ENCODE assay signal across 8 cellular contexts in the genomic region with DNA sequence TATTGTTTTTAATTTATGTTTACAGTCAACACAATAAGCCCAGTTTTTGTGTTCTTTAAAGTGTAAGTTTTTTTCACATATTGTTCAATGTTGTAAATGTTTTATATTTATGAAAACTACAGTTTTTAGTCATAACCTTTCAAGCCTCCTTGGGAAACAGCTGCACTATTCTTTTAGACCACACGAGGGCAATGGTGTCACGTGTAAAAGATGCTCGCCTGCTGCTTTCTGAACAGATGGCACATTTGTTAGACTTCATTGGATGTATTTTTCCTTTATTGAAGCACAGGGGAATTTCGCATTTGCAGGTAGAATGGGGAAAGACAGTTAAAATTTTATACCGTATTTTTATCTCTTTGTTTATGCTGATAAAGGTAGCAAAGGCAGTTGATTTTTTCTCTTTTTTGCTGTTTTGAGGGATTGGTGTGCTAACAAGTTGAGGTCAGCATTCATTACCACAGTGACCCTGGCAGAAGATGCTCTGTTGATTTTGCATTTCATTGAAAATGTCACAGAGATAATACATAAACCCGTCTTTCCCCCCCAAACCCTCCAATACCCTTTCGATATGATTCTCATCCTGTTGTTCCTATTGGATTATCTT. TPM values are rescaled to one million over a fixed set of nuclear protein-coding genes. Genes with fewer than 3 reads are reported as not detected.
DNase-seq lines count a peak whose midpoint lies in the region; ATAC-seq and TF ChIP-seq lines count a peak whose summit lies in the region.

No MANE protein-coding gene starts in this region.

- H3K4me1 ChIP-seq in psoas muscle = peaks cover 9% of the 10 kb centered on the region

- intact Hi-C loops in psoas muscle (cut with DNase I) = loop anchor here (5.0 to 10.0 kb wide), 4 partner anchors 938 to 1650 kb away; no protein-coding TSS in a partner anchor

- WGBS in psoas muscle, 3 donors = 7 to 8% (median 7%) methylated on average over 7 of the region's 7 CpGs

- no peak overlapping the region for H3K4me3 ChIP-seq in psoas muscle

- ATAC-seq in GM18511 (IDR thresholded peaks at IDR 0.05; ENCODE audit: unreplicated experiment) (peak; percentile 38), HG03520 (IDR thresholded peaks at IDR 0.05; ENCODE audit: unreplicated experiment) (peak; percentile 36), psoas muscle (peak in 2 of 4 donors; percentile 58 to 70)

- no peaks in the 10 kb centered on the region for H3K36me3 ChIP-seq in psoas muscle (ENCODE audit: insufficient read depth in 1 of 2, low read depth in 1 of 2)

- peak; percentile 93 for TF ChIP-seq CTCF in psoas muscle (IDR thresholded peaks at IDR 0.05)

- H3K27me3 ChIP-seq in psoas muscle (ENCODE audit: insufficient read depth in 3 of 3, low read length in 2 of 3) = peaks cover 7 to 35% (median 10%) of the 10 kb centered on the region in 3 donors

- H3K9me3 ChIP-seq in psoas muscle = no peaks in the 10 kb centered on the region

- DNase-seq in AG20443 (ENCODE audit: low spot score) (peak; percentile 66), SHP77 treated with DMSO at 0.1 percent for 48 hours (lab: John Stamatoyannopoulos, UW) (peak; percentile 54), glomerular endothelial cell (ENCODE audit: extremely low read depth, low read depth, low spot score) (peak; percentile 66), psoas muscle (no peak), NCI-H1048 (lab: John Stamatoyannopoulos, UW) (no peak)
- DNase-seq in activated naive CD4-positive, alpha-beta T cell treated with anti-CD3 and anti-CD28 coated beads, Interleukin-2, amount 50 U/mL, for 16 hours = peak; percentile 63

- H3K27ac ChIP-seq in psoas muscle = no peak overlapping the region

RNA-seq across cellular contexts. Expression of gene MAT2B, which starts 59.0 kb away (rescaled TPM):
- total RNA-seq in glomerular endothelial cell = 58.4 and 82.4 TPM in 2 replicates
- 10 to 100 TPM; 27.3 to 35.9 (median 32.6) TPM for total RNA-seq in psoas muscle
- polyA plus RNA-seq in psoas muscle = 10 to 100 TPM; 29.7 to 72.7 (median 37.8) TPM

Comparison
In these comparisons a context has a peak if more than half of its experiments do, and no peak if none do; other contexts are left out.
1. DNase-seq: peak in AG20443 (single experiment), SHP77 treated with DMSO at 0.1 percent for 48 hours (single experiment), activated naive CD4-positive, alpha-beta T cell treated with anti-CD3 and anti-CD28 coated beads, Interleukin-2, amount 50 U/mL, for 16 hours (single experiment) and glomerular endothelial cell (single experiment); none in psoas muscle (0 of 2) and NCI-H1048 (single experiment).